In the genomic region with DNA sequence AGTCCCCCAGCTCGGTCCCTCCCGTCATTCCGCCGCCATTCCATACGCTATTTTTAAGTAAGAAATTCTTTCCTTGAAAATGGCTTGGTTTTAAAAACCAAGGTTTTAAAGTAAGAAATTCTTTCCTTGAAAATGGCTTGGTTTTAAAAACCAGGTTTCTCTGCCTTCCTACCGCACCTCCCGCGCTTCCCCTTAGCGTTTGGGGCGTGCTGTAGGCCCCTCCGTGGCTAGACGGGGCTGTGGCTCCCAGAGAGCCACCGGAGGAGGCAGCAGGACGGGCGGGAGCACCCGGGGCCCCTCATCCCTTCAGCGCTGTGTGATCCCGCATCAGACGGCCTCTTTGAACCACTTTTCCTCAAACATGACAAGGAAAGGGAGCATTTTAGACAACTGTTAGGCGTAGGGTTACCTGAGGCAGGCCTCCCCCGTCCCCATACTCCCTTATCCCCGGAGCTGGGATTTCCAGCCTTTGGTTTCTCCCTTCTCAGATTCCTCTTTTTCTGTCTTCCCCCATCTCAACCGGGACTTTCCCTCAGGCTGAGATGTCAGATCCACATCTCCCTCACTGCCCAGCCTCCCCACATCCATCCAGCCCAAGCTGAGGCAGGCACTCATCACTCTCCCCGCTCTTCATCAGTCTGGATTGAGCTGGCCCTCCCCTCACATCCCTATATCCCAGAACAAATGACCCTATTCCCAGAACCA, we compare ENCODE assay signal across 8 cellular contexts. TPM values are rescaled to one million over a fixed set of nuclear protein-coding genes. Genes with fewer than 3 reads are reported as not detected.
A peak's percentile ranks its signal among the peaks of the same experiment; 100 is the strongest.
DNase-seq lines count a peak whose midpoint lies in the region; TF ChIP-seq lines count a peak whose summit lies in the region.

No MANE protein-coding gene starts in this region.

- peak overlapping the region; percentile 55 for H2AFZ ChIP-seq in ACC112 (ENCODE audit: low read length, unreplicated experiment)

- H3K27ac Mint-ChIP-seq in chondrocyte (ENCODE audit: unreplicated experiment): peak overlapping the region; percentile 90

- no peaks in the 10 kb centered on the region for H3K27me3 ChIP-seq in ACC112 (ENCODE audit: insufficient read depth, low read length)
- peaks cover 16% of the 10 kb centered on the region for H3K27me3 ChIP-seq in HUES48 (ENCODE audit: control insufficient read depth, insufficient read depth, low read length)
- H3K27me3 ChIP-seq in mucosa of rectum (ENCODE audit: control insufficient read depth in 2 of 2, insufficient read depth in 2 of 2, low read length in 2 of 2): no peaks in the 10 kb centered on the region

- no peaks in the 10 kb centered on the region for H3K36me3 Mint-ChIP-seq in chondrocyte (ENCODE audit: low read depth)

- no peaks in the 10 kb centered on the region for H3K36me3 ChIP-seq in ACC112 (ENCODE audit: insufficient read depth, low read length)
- H3K36me3 ChIP-seq in HUES48 (ENCODE audit: control insufficient read depth, insufficient read depth, low read length): no peaks in the 10 kb centered on the region
- H3K36me3 ChIP-seq in mucosa of rectum (ENCODE audit: control insufficient read depth in 2 of 2, insufficient read depth in 2 of 2, low read length in 2 of 2): peaks cover 0 to under 1% of the 10 kb centered on the region in 2 donors

- H3K27me3 Mint-ChIP-seq in chondrocyte (ENCODE audit: low read depth): no peaks in the 10 kb centered on the region

- H3K27ac ChIP-seq in ACC112 (ENCODE audit: low read depth, low read length): peak overlapping the region; percentile 37; the same call in 1 of the 2 replicates
- H3K27ac ChIP-seq in HUES48 (ENCODE audit: low read depth, low read length): peak overlapping the region; percentile 8
- H3K27ac ChIP-seq in mucosa of rectum (ENCODE audit: low read depth in 2 of 2, low read length in 2 of 2): peak overlapping the region; percentile 94 to 99

- peak overlapping the region; percentile 87 for H3K4me3 ChIP-seq in ACC112 (ENCODE audit: low read depth, low read length)
- H3K4me3 ChIP-seq in HUES48 (ENCODE audit: low read depth, low read length): peak overlapping the region; percentile 86
- peak overlapping the region; percentile 89 to 92 for H3K4me3 ChIP-seq in mucosa of rectum (ENCODE audit: low read length in 2 of 2)

- H3K9me3 ChIP-seq in HUES48 (ENCODE audit: control insufficient read depth, insufficient read depth, low read length): no peaks in the 10 kb centered on the region
- H3K9me3 ChIP-seq in mucosa of rectum (ENCODE audit: control insufficient read depth in 2 of 2, low read length in 2 of 2): no peaks in the 10 kb centered on the region

- peaks cover 39% of the 10 kb centered on the region for H3K4me1 Mint-ChIP-seq in chondrocyte (ENCODE audit: low read depth)

- H3K4me3 Mint-ChIP-seq in chondrocyte (ENCODE audit: unreplicated experiment): peak overlapping the region; percentile 86

- H3K79me2 ChIP-seq in ACC112 (ENCODE audit: control insufficient read depth, insufficient read depth, low read length, unreplicated experiment): peaks cover 27% of the 10 kb centered on the region

- DNase-seq in chondrocyte (ENCODE audit: low spot score): no peak
- DNase-seq in NOMO-1 treated with dmso at 0.1 percent for 144 hours (lab: John Stamatoyannopoulos, UW; ENCODE audit: unreplicated experiment): no peak
- DNase-seq in stimulated activated CD4-positive, alpha-beta T cell treated with anti-CD3 and anti-CD28 coated beads, Interleukin-12 subunit alpha, Interleukin-12 subunit beta, amount 100 ng/mL, for 4 hours: no peak
- no peak for DNase-seq in activated CD4-positive, alpha-beta T cell treated with anti-CD3 and anti-CD28 coated beads, Interleukin-2, amount 50 U/mL, for 48 hours
- no peak for DNase-seq in NCI-H2107 treated with DMSO at 0.1 percent for 48 hours (lab: John Stamatoyannopoulos, UW; ENCODE audit: unreplicated experiment)

- no peak for TF ChIP-seq CTCF in chondrocyte (IDR thresholded peaks at IDR 0.05)

- H3K9ac ChIP-seq in HUES48 (ENCODE audit: low read depth, low read length) (peak overlapping the region; percentile 56), mucosa of rectum (ENCODE audit: low read depth in 1 of 2, low read length in 2 of 2) (peak overlapping the region; percentile 87 to 97)

- H3K4me1 ChIP-seq in ACC112 (ENCODE audit: control insufficient read depth, insufficient read depth, low read length, unreplicated experiment) (peaks cover 32% of the 10 kb centered on the region), HUES48 (ENCODE audit: control insufficient read depth, insufficient read depth, low read length) (peaks cover 23% of the 10 kb centered on the region), mucosa of rectum (ENCODE audit: control insufficient read depth in 2 of 2, insufficient read depth in 2 of 2, low read length in 2 of 2) (peaks cover 15 to 16% of the 10 kb centered on the region in 2 donors)

- H3K9me3 Mint-ChIP-seq in chondrocyte (ENCODE audit: low read depth): no peaks in the 10 kb centered on the region

RNA-seq across cellular contexts. Expression of a gene that starts 0.5 kb away (rescaled TPM):
- 15.1 to 20.4 TPM (median 19.6 TPM) in 3 replicates for total RNA-seq in chondrocyte

Comparison
In these comparisons a context has a peak if more than half of its experiments do, and no peak if none do; other contexts are left out.
1. H3K27ac ChIP-seq: peak in every context shown above with its lines; median percentile 96 in mucosa of rectum; 37 in ACC112; 8 in HUES48.